In the genomic region with DNA sequence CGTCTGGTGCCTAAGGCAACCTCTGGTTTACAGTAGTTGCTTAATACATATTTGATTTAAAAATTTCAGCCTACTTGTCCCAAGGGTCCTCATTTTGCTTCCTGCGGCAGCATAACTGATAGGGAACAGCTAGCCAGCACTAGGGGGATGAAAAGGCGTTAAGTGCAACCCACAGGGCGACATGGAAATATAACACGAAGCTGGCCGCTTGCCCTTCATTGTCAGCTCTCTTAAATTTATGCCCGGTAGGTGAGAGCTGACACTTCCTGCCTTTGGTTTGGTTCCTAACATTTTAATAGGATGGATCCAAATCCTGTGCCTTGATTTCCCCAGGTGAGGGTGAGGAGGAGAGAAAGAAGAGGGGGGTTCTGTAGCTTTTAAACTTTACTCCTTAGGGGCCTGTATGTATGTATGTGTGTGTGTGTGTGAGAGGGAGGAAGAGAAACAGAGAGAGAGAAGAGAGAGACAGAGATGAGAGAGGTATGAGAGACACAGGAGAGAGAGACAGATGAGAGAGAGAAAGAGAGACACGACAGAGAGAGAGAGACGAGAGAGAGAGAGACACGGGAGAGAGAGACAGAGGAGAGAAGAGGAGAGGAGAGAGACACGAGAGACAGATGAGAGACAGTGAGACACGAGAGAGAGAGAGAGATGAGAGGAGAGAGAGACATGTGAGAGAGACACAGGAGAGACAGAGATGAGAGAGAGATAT, we compare ENCODE assay signal across 11 cellular contexts. TPM values are rescaled to one million over a fixed set of nuclear protein-coding genes. Genes with fewer than 3 reads are reported as not detected.
DNase-seq lines count a peak whose midpoint lies in the region; FAIRE-seq and TF ChIP-seq lines count a peak whose summit lies in the region.
"Had no signal": no experiment of that assay in that cellular context is flagged by ENCODE, and none has a peak within 500 bp of the region (broad histone marks: within the 10 kb centered on the region; RNA-seq: fewer than 3 reads in every experiment).

No MANE protein-coding gene starts in this region.

- H3K9me3 Mint-ChIP-seq in activated naive CD4-positive, alpha-beta T cell treated with anti-CD3 and anti-CD28 coated beads, Interleukin-2, amount 50 U/mL, for 24 hours = no peaks in the 10 kb centered on the region

- 95% methylated on average over 11 of the region's 12 CpGs for WGBS in smooth muscle cell (ENCODE audit: low lambda C conversion rate)
- WGBS in lower leg skin, 2 donors = 61 to 63% methylated on average over 12 of the region's 12 CpGs

- H3K4me3 ChIP-seq in SJCRH30 = peak overlapping the region; percentile 79
- no peak overlapping the region for H3K4me3 ChIP-seq in endothelial cell of umbilical vein (replicated peaks in 1 of 3; ENCODE audit: insufficient read depth in 1 of 3, low read depth in 1 of 3, low read length in 3 of 3)
- no peak overlapping the region for H3K4me3 ChIP-seq in smooth muscle cell
- H3K4me3 ChIP-seq in lower leg skin (ENCODE audit: low read depth, poor library complexity, severe bottlenecking) = no peak overlapping the region

- peaks cover 4% of the 10 kb centered on the region for H3K36me3 Mint-ChIP-seq in activated naive CD4-positive, alpha-beta T cell treated with anti-CD3 and anti-CD28 coated beads, Interleukin-2, amount 50 U/mL, for 24 hours

- peaks cover 24% of the 10 kb centered on the region for H3K4me1 ChIP-seq in SJCRH30
- H3K4me1 ChIP-seq in endothelial cell of umbilical vein (ENCODE audit: control insufficient read depth, extremely low read depth, insufficient read depth, low read length) = peaks cover 7% of the 10 kb centered on the region
- H3K4me1 ChIP-seq in smooth muscle cell (ENCODE audit: low read depth) = peaks cover 10% of the 10 kb centered on the region

- POLR2A ChIA-PET in endothelial cell of umbilical vein (lab: Charles Lee) = no interaction called here

- no peak for TF ChIP-seq POLR2A in endothelial cell of umbilical vein (IDR thresholded peaks at IDR 0.05; ENCODE audit: low read depth, low read length)
- TF ChIP-seq POLR2A in lower leg skin (IDR thresholded peaks at IDR 0.05) = no peak

- H3K79me2 ChIP-seq in endothelial cell of umbilical vein (ENCODE audit: control insufficient read depth, insufficient read depth, low read length) (no peaks in the 10 kb centered on the region), smooth muscle cell (ENCODE audit: low read depth) (no peaks in the 10 kb centered on the region)

- H3K4me1 Mint-ChIP-seq in activated naive CD4-positive, alpha-beta T cell treated with anti-CD3 and anti-CD28 coated beads, Interleukin-2, amount 50 U/mL, for 24 hours = peaks cover 25% of the 10 kb centered on the region

- dilution Hi-C loops in endothelial cell of umbilical vein (cut with MboI; ENCODE audit: extremely low pct_ligation_motif_present, low sequenced_read_pairs) = no loop called here

- no peaks in the 10 kb centered on the region for H3K36me3 ChIP-seq in SJCRH30
- H3K36me3 ChIP-seq in endothelial cell of umbilical vein (ENCODE audit: control insufficient read depth in 2 of 2, extremely low read depth in 1 of 2, insufficient read depth in 2 of 2, low read length in 2 of 2) = no peaks in the 10 kb centered on the region
- H3K36me3 ChIP-seq in smooth muscle cell (ENCODE audit: low read depth) = no peaks in the 10 kb centered on the region
- H3K36me3 ChIP-seq: sigmoid colon, uterus had no signal

- TF ChIP-seq CTCF in endothelial cell of umbilical vein (IDR thresholded peaks at IDR 0.05; ENCODE audit: extremely low read depth in 1 of 2, insufficient read depth in 1 of 2, low read depth in 1 of 2, low read length in 2 of 2) (no peak), smooth muscle cell (IDR thresholded peaks at IDR 0.05; ENCODE audit: borderline replicate concordance, insufficient read depth, poor library complexity, severe bottlenecking) (no peak), lower leg skin (IDR thresholded peaks at IDR 0.05) (no peak)

- peaks cover 38% of the 10 kb centered on the region for H3K27me3 Mint-ChIP-seq in activated naive CD4-positive, alpha-beta T cell treated with anti-CD3 and anti-CD28 coated beads, Interleukin-2, amount 50 U/mL, for 24 hours

- H3K27ac Mint-ChIP-seq in activated naive CD4-positive, alpha-beta T cell treated with anti-CD3 and anti-CD28 coated beads, Interleukin-2, amount 50 U/mL, for 24 hours = peak overlapping the region; percentile 87

- H3K9me3 ChIP-seq in SJCRH30 (replicated peaks) (no peaks in the 10 kb centered on the region), endothelial cell of umbilical vein (replicated peaks; ENCODE audit: control insufficient read depth, insufficient read depth, low read length) (no peaks in the 10 kb centered on the region), smooth muscle cell (replicated peaks; ENCODE audit: low read depth) (no peaks in the 10 kb centered on the region)
- H3K9me3 ChIP-seq: sigmoid colon, uterus had no signal

- peaks cover 7% of the 10 kb centered on the region for H3F3A ChIP-seq in smooth muscle cell (ENCODE audit: low read depth)

- intact Hi-C loops in endothelial cell of umbilical vein (cut with micrococcal nuclease) (loop anchor here (5.0 kb wide), 2 partner anchors 63 to 78 kb away; no protein-coding TSS in a partner anchor), lower leg skin (cut with DNase I; ENCODE audit: low total_unique reads) (no loop called here)

- H3K4me2 ChIP-seq in endothelial cell of umbilical vein (ENCODE audit: insufficient read depth, low read length) (no peak overlapping the region), smooth muscle cell (peak overlapping the region; percentile 95)

- CTCF ChIA-PET in endothelial cell of umbilical vein (lab: Charles Lee) = interaction anchor here (1.4 kb wide), 1 partner anchor 18 kb away, joined by 3 read pairs; no protein-coding TSS in a partner anchor

- peak overlapping the region; percentile 83 for H3K4me3 Mint-ChIP-seq in activated naive CD4-positive, alpha-beta T cell treated with anti-CD3 and anti-CD28 coated beads, Interleukin-2, amount 50 U/mL, for 24 hours

- peak overlapping the region; percentile 59 for H3K27ac ChIP-seq in SJCRH30
- H3K27ac ChIP-seq in endothelial cell of umbilical vein (ENCODE audit: insufficient read depth, low read depth, low read length) = no peak overlapping the region
- H3K27ac ChIP-seq in smooth muscle cell (ENCODE audit: low read depth) = no peak overlapping the region
- H3K27ac ChIP-seq: uterus had no signal

- FAIRE-seq in endothelial cell of umbilical vein (lab: Jason Lieb, UNC) = no peak

- no peak overlapping the region for H3K9ac ChIP-seq in endothelial cell of umbilical vein (replicated peaks; ENCODE audit: extremely low read depth, insufficient read depth, low read length)
- H3K9ac ChIP-seq in smooth muscle cell (ENCODE audit: low read depth) = no peak overlapping the region

- peak overlapping the region; percentile 89 for H2AFZ ChIP-seq in endothelial cell of umbilical vein (ENCODE audit: low read depth, low read length)
- H2AFZ ChIP-seq in smooth muscle cell (ENCODE audit: low read depth) = no peak overlapping the region

- H4K20me1 ChIP-seq in endothelial cell of umbilical vein (replicated peaks; ENCODE audit: control insufficient read depth, extremely low read depth, insufficient read depth, low read length) (no peaks in the 10 kb centered on the region), smooth muscle cell (ENCODE audit: low read depth) (no peaks in the 10 kb centered on the region)

- H3K27me3 ChIP-seq in SJCRH30 = no peaks in the 10 kb centered on the region
- peaks cover 7 to 9% of the 10 kb centered on the region in 2 experiments for H3K27me3 ChIP-seq in endothelial cell of umbilical vein (ENCODE audit: control insufficient read depth in 2 of 2, insufficient read depth in 2 of 2, low read length in 2 of 2)
- peaks cover 25% of the 10 kb centered on the region for H3K27me3 ChIP-seq in smooth muscle cell (ENCODE audit: low read depth)
- H3K27me3 ChIP-seq: uterus had no signal

- no peak for DNase-seq in activated naive CD4-positive, alpha-beta T cell treated with Interleukin-2 at 50 U/mL for 16 hours
- DNase-seq in SJCRH30 (peak; percentile 56 to 76), endothelial cell of umbilical vein (ENCODE audit: low read depth, low spot score) (no peak), smooth muscle cell (lab: John Stamatoyannopoulos, UW; ENCODE audit: unreplicated experiment) (no peak), AML-193 (lab: John Stamatoyannopoulos, UW) (no peak), lower leg skin (ENCODE audit: low spot score in 2 of 2) (no peak), DMS 273 (lab: John Stamatoyannopoulos, UW; ENCODE audit: unreplicated experiment) (no peak)

- no TSS peak for BruUV-seq in endothelial cell of umbilical vein (replicated peaks; lab: Mats Ljungman, UMichigan)

- no peaks in the 10 kb centered on the region for H3K9me1 ChIP-seq in endothelial cell of umbilical vein (replicated peaks; ENCODE audit: control insufficient read depth, extremely low read depth, insufficient read depth, low read length)

TF ChIP-seq in endothelial cell of umbilical vein, 7 proteins besides CTCF, POLR2A, EP300 and RAD21 (continues in another document):
- TF ChIP-seq MYC (IDR thresholded peaks at IDR 0.05; ENCODE audit: low read depth, low read length) = no peak
- TF ChIP-seq JUN (IDR thresholded peaks at IDR 0.05; ENCODE audit: borderline replicate concordance, insufficient read depth, insufficient read length, low read depth) = no peak
- TF ChIP-seq POLR2AphosphoS5 (IDR thresholded peaks at IDR 0.05; ENCODE audit: insufficient read depth, low read depth, low read length) = no peak
- no peak for TF ChIP-seq FOS (IDR thresholded peaks at IDR 0.05; ENCODE audit: borderline replicate concordance, insufficient read depth, low read length)
- TF ChIP-seq, protein P1, sequence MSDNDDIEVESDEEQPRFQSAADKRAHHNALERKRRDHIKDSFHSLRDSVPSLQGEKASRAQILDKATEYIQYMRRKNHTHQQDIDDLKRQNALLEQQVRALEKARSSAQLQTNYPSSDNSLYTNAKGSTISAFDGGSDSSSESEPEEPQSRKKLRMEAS (IDR thresholded peaks at IDR 0.05; ENCODE audit: insufficient read depth, insufficient read length) = no peak
- no peak for TF ChIP-seq GATA2 (IDR thresholded peaks at IDR 0.05; ENCODE audit: insufficient read depth, insufficient read length, low read depth, low read length)

RNA-seq across cellular contexts. Expression of a gene that starts 0.9 kb away (rescaled TPM):
- 2.0 and 3.0 TPM in 2 replicates for total RNA-seq in SJCRH30 (2014; rRNA removed; shearing (Covaris generic))
- 0.28 and 0.55 TPM in 2 replicates for total RNA-seq in endothelial cell of umbilical vein
- polyA plus RNA-seq in endothelial cell of umbilical vein = 0.22 and 0.33 TPM in 2 replicates
- 0.05 and 0.16 TPM in 2 replicates for polyA plus RNA-seq in endothelial cell of umbilical vein (2011; cell fraction: cytosol; rRNA removed)
- polyA plus RNA-seq in endothelial cell of umbilical vein (2011; cell fraction: nucleus; rRNA removed) = 2.6 and 3.4 TPM in 2 replicates
- polyA plus RNA-seq in endothelial cell of umbilical vein (2012) = 1.2 and 2.0 TPM in 2 replicates
- 0.15 and 0.19 TPM in 2 replicates for polyA minus RNA-seq in endothelial cell of umbilical vein
- not detected for polyA minus RNA-seq in endothelial cell of umbilical vein (2011; cell fraction: cytosol; rRNA and poly(A)+ RNA removed)
- 0.43 and 0.82 TPM in 2 replicates for polyA minus RNA-seq in endothelial cell of umbilical vein (2011; cell fraction: nucleus; rRNA and poly(A)+ RNA removed)
- 0.58 TPM in 1 of 2 replicates, not detected in the other for total RNA-seq in smooth muscle cell
- 0.28 TPM in 1 of 2 replicates, not detected in the other for polyA plus RNA-seq in smooth muscle cell
- under 1 TPM in 2 of 4 donors, not detected in 2; 0.06 to 0.20 TPM for total RNA-seq in lower leg skin
- total RNA-seq: OCI-LY7 had no signal

Comparison
In these comparisons a context has a peak if more than half of its experiments do, and no peak if none do; other contexts are left out.
1. DNase-seq: peak in SJCRH30 (2 of 2); none in activated naive CD4-positive, alpha-beta T cell treated with Interleukin-2 at 50 U/mL for 16 hours (single experiment), endothelial cell of umbilical vein (single experiment), smooth muscle cell (single experiment), AML-193 (0 of 2), lower leg skin (0 of 2) and DMS 273 (single experiment).